8 cellular contexts compared by ENCODE assay signal in genomic region chr9:112061152-112061740, GRCh38.
DNase-seq lines count a peak whose midpoint lies in the region; ATAC-seq lines count a peak whose summit lies in the region.

No MANE protein-coding gene starts in this region.

- no peak overlapping the region for H3K9ac ChIP-seq in rectal smooth muscle tissue (ENCODE audit: low read length)

- H3K36me3 Mint-ChIP-seq in activated T-helper 17 cell treated with anti-CD3 and anti-CD28 coated beads, Interleukin-2, amount 50 U/mL, for 72 hours (ENCODE audit: low read depth), result no peaks in the 10 kb centered on the region

- H3K27me3 ChIP-seq in MG63 (no peaks in the 10 kb centered on the region), rectal smooth muscle tissue (ENCODE audit: control insufficient read depth, insufficient read depth, low read length) (no peaks in the 10 kb centered on the region)

- H3K9me3 Mint-ChIP-seq in activated T-helper 17 cell treated with anti-CD3 and anti-CD28 coated beads, Interleukin-2, amount 50 U/mL, for 72 hours, result no peaks in the 10 kb centered on the region

- ATAC-seq in GM21825 (IDR thresholded peaks at IDR 0.05; ENCODE audit: unreplicated experiment), result peak; percentile 77
- ATAC-seq in activated T-helper 17 cell treated with anti-CD3 and anti-CD28 coated beads, Interleukin-2, amount 50 U/mL, for 72 hours (replicated peaks), result peak; percentile 94

- H3K4me3 Mint-ChIP-seq in activated T-helper 17 cell treated with anti-CD3 and anti-CD28 coated beads, Interleukin-2, amount 50 U/mL, for 72 hours, result no peak overlapping the region

- H3K27ac ChIP-seq in rectal smooth muscle tissue (ENCODE audit: low read depth, low read length), result peak overlapping the region; percentile 72

- H3K27ac Mint-ChIP-seq in activated T-helper 17 cell treated with anti-CD3 and anti-CD28 coated beads, Interleukin-2, amount 50 U/mL, for 72 hours, result peak overlapping the region; percentile 58

- peaks cover 13% of the 10 kb centered on the region for H3K4me1 Mint-ChIP-seq in activated T-helper 17 cell treated with anti-CD3 and anti-CD28 coated beads, Interleukin-2, amount 50 U/mL, for 72 hours

- H3K36me3 ChIP-seq in MG63 (peaks cover 10% of the 10 kb centered on the region), rectal smooth muscle tissue (ENCODE audit: control insufficient read depth, insufficient read depth, low read length) (no peaks in the 10 kb centered on the region)

- H3K4me1 ChIP-seq in rectal smooth muscle tissue (ENCODE audit: control insufficient read depth, insufficient read depth, low read length), result peaks cover 8% of the 10 kb centered on the region

- H3K9me3 ChIP-seq in MG63, result peaks cover 2% of the 10 kb centered on the region; the same call in 1 of the 2 replicates

- no peak overlapping the region for H3K4me3 ChIP-seq in MG63
- no peak overlapping the region for H3K4me3 ChIP-seq in rectal smooth muscle tissue (ENCODE audit: low read length)

- H3K27me3 Mint-ChIP-seq in activated T-helper 17 cell treated with anti-CD3 and anti-CD28 coated beads, Interleukin-2, amount 50 U/mL, for 72 hours, result no peaks in the 10 kb centered on the region

- DNase-seq in DMS153 (lab: John Stamatoyannopoulos, UW) (peak; percentile 59), DMS153 treated with DMSO at 0.1 percent for 48 hours (lab: John Stamatoyannopoulos, UW; ENCODE audit: unreplicated experiment) (no peak), MG63 (peak; percentile 90), glomerular visceral epithelial cell (ENCODE audit: extremely low spot score) (peak; percentile 95), DMS79 treated with DMSO at 0.1 percent for 48 hours (lab: John Stamatoyannopoulos, UW) (no peak)

Comparison
In these comparisons a context has a peak if more than half of its experiments do, and no peak if none do; other contexts are left out.
1. DNase-seq: peak in DMS153 (single experiment), MG63 (single experiment) and glomerular visceral epithelial cell (single experiment); none in DMS153 treated with DMSO at 0.1 percent for 48 hours (single experiment) and DMS79 treated with DMSO at 0.1 percent for 48 hours (single experiment).